ENCODE assay signal across 1 cellular context in the genomic region with DNA sequence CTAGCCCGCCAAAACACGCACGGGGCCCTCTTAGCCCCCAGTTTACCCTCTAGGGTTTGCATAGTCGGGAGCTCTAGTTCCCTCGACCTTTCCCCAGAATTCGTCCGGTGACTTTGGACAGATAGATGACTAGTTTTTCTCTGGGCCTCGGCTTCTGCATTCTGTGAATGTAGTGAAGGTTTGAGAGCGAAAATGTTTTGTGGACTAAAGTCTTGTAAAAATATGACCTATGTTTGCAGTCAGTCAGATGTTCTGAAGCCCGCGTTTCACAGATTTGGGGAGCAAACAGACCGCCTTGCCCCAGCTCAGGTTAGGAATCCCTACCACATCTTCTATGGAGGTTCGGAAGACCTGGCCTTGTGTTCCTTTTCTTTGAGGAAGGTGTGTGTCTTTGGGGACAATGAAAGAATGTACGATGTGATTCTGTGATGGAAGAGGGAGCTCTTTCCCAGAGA.
TF ChIP-seq lines count a peak whose summit lies in the region.

No MANE protein-coding gene starts in this region.

TF ChIP-seq in HepG2, 621 proteins besides CTCF, POLR2A, EP300 and RAD21:
- TF ChIP-seq SRSF1 (optimal IDR thresholded peaks at IDR 0.05; ENCODE audit: low read depth, low read length), result no peak
- TF ChIP-seq PHF8 (CRISPR knock-in tag; IDR thresholded peaks at IDR 0.05), result no peak; the same call in 1 of the 2 replicates
- TF ChIP-seq, protein P1, sequence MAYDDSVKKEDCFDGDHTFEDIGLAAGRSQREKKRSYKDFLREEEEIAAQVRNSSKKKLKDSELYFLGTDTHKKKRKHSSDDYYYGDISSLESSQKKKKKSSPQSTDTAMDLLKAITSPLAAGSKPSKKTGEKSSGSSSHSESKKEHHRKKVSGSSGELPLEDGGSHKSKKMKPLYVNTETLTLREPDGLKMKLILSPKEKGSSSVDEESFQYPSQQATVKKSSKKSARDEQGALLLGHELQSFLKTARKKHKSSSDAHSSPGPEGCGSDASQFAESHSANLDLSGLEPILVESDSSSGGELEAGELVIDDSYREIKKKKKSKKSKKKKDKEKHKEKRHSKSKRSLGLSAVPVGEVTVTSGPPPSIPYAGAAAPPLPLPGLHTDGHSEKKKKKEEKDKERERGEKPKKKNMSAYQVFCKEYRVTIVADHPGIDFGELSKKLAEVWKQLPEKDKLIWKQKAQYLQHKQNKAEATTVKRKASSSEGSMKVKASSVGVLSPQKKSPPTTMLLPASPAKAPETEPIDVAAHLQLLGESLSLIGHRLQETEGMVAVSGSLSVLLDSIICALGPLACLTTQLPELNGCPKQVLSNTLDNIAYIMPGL (CRISPR knock-in tag; IDR thresholded peaks at IDR 0.05; ENCODE audit: borderline replicate concordance in 1 of 2, low read depth in 1 of 2), result peak in 1 of 2 experiments; percentile 14; a peak in 1 of 4 replicates
- TF ChIP-seq KDM5A (IDR thresholded peaks at IDR 0.05; ENCODE audit: borderline replicate concordance, low read length), result peak; percentile 57
- TF ChIP-seq GATAD1 (CRISPR knock-in tag; IDR thresholded peaks at IDR 0.05), result peak; percentile 6; the same call in 1 of the 2 replicates
- TF ChIP-seq ZNF441 (CRISPR knock-in tag; IDR thresholded peaks at IDR 0.05; ENCODE audit: borderline replicate concordance), result 0 out of 2 replicates have a peak, but pooled peaks have one; percentile 21
- 0 out of 2 replicates have a peak, but pooled peaks have one; percentile 1 for TF ChIP-seq GATA4 (IDR thresholded peaks at IDR 0.05; ENCODE audit: borderline replicate concordance, low read depth)
- 0 out of 2 replicates have a peak, but pooled peaks have one; percentile 11 for TF ChIP-seq SIN3A (IDR thresholded peaks at IDR 0.05; ENCODE audit: borderline replicate concordance, low read depth, low read length)
- TF ChIP-seq, protein P2, sequence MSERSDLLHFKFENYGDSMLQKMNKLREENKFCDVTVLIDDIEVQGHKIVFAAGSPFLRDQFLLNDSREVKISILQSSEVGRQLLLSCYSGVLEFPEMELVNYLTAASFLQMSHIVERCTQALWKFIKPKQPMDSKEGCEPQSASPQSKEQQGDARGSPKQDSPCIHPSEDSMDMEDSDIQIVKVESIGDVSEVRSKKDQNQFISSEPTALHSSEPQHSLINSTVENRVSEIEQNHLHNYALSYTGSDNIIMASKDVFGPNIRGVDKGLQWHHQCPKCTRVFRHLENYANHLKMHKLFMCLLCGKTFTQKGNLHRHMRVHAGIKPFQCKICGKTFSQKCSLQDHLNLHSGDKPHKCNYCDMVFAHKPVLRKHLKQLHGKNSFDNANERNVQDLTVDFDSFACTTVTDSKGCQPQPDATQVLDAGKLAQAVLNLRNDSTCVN (CRISPR knock-in tag; IDR thresholded peaks at IDR 0.05; ENCODE audit: borderline replicate concordance), result 0 out of 2 replicates have a peak, but pooled peaks have one; percentile 18
- TF ChIP-seq MBD4 (IDR thresholded peaks at IDR 0.05; ENCODE audit: borderline replicate concordance, low read length), result no peak
- TF ChIP-seq RXRB (CRISPR knock-in tag; IDR thresholded peaks at IDR 0.05; ENCODE audit: borderline replicate concordance), result peak; percentile 2; the same call in 1 of the 2 replicates
- TF ChIP-seq, protein P3, sequence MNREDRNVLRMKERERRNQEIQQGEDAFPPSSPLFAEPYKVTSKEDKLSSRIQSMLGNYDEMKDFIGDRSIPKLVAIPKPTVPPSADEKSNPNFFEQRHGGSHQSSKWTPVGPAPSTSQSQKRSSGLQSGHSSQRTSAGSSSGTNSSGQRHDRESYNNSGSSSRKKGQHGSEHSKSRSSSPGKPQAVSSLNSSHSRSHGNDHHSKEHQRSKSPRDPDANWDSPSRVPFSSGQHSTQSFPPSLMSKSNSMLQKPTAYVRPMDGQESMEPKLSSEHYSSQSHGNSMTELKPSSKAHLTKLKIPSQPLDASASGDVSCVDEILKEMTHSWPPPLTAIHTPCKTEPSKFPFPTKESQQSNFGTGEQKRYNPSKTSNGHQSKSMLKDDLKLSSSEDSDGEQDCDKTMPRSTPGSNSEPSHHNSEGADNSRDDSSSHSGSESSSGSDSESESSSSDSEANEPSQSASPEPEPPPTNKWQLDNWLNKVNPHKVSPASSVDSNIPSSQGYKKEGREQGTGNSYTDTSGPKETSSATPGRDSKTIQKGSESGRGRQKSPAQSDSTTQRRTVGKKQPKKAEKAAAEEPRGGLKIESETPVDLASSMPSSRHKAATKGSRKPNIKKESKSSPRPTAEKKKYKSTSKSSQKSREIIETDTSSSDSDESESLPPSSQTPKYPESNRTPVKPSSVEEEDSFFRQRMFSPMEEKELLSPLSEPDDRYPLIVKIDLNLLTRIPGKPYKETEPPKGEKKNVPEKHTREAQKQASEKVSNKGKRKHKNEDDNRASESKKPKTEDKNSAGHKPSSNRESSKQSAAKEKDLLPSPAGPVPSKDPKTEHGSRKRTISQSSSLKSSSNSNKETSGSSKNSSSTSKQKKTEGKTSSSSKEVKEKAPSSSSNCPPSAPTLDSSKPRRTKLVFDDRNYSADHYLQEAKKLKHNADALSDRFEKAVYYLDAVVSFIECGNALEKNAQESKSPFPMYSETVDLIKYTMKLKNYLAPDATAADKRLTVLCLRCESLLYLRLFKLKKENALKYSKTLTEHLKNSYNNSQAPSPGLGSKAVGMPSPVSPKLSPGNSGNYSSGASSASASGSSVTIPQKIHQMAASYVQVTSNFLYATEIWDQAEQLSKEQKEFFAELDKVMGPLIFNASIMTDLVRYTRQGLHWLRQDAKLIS (CRISPR knock-in tag; IDR thresholded peaks at IDR 0.05), result 0 out of 2 replicates have a peak, but pooled peaks have one; percentile 21
- TF ChIP-seq, protein P4, sequence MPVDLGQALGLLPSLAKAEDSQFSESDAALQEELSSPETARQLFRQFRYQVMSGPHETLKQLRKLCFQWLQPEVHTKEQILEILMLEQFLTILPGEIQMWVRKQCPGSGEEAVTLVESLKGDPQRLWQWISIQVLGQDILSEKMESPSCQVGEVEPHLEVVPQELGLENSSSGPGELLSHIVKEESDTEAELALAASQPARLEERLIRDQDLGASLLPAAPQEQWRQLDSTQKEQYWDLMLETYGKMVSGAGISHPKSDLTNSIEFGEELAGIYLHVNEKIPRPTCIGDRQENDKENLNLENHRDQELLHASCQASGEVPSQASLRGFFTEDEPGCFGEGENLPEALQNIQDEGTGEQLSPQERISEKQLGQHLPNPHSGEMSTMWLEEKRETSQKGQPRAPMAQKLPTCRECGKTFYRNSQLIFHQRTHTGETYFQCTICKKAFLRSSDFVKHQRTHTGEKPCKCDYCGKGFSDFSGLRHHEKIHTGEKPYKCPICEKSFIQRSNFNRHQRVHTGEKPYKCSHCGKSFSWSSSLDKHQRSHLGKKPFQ (CRISPR knock-in tag; IDR thresholded peaks at IDR 0.05; ENCODE audit: insufficient replicate concordance), result peak; percentile 25
- 0 out of 2 replicates have a peak, but pooled peaks have one; percentile 1 for TF ChIP-seq FOXA3 (CRISPR knock-in tag; IDR thresholded peaks at IDR 0.05)
- TF ChIP-seq, protein P5, sequence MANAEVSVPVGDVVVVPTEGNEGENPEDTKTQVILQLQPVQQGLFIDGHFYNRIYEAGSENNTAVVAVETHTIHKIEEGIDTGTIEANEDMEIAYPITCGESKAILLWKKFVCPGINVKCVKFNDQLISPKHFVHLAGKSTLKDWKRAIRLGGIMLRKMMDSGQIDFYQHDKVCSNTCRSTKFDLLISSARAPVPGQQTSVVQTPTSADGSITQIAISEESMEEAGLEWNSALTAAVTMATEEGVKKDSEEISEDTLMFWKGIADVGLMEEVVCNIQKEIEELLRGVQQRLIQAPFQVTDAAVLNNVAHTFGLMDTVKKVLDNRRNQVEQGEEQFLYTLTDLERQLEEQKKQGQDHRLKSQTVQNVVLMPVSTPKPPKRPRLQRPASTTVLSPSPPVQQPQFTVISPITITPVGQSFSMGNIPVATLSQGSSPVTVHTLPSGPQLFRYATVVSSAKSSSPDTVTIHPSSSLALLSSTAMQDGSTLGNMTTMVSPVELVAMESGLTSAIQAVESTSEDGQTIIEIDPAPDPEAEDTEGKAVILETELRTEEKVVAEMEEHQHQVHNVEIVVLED (CRISPR knock-in tag; IDR thresholded peaks at IDR 0.05; ENCODE audit: borderline replicate concordance), result no peak
- TF ChIP-seq ZNF572 (CRISPR knock-in tag; IDR thresholded peaks at IDR 0.05), result no peak
- TF ChIP-seq, protein P6, sequence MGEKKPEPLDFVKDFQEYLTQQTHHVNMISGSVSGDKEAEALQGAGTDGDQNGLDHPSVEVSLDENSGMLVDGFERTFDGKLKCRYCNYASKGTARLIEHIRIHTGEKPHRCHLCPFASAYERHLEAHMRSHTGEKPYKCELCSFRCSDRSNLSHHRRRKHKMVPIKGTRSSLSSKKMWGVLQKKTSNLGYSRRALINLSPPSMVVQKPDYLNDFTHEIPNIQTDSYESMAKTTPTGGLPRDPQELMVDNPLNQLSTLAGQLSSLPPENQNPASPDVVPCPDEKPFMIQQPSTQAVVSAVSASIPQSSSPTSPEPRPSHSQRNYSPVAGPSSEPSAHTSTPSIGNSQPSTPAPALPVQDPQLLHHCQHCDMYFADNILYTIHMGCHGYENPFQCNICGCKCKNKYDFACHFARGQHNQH (CRISPR knock-in tag; IDR thresholded peaks at IDR 0.05), result 0 out of 2 replicates have a peak, but pooled peaks have one; percentile 7
- TF ChIP-seq SP140L (CRISPR knock-in tag; IDR thresholded peaks at IDR 0.05; ENCODE audit: borderline replicate concordance), result 0 out of 2 replicates have a peak, but pooled peaks have one; percentile 47
- TF ChIP-seq, protein P7, sequence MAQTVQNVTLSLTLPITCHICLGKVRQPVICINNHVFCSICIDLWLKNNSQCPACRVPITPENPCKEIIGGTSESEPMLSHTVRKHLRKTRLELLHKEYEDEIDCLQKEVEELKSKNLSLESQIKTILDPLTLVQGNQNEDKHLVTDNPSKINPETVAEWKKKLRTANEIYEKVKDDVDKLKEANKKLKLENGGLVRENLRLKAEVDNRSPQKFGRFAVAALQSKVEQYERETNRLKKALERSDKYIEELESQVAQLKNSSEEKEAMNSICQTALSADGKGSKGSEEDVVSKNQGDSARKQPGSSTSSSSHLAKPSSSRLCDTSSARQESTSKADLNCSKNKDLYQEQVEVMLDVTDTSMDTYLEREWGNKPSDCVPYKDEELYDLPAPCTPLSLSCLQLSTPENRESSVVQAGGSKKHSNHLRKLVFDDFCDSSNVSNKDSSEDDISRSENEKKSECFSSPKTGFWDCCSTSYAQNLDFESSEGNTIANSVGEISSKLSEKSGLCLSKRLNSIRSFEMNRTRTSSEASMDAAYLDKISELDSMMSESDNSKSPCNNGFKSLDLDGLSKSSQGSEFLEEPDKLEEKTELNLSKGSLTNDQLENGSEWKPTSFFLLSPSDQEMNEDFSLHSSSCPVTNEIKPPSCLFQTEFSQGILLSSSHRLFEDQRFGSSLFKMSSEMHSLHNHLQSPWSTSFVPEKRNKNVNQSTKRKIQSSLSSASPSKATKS (CRISPR knock-in tag; IDR thresholded peaks at IDR 0.05), result 0 out of 2 replicates have a peak, but pooled peaks have one; percentile 54
- TF ChIP-seq, protein P8, sequence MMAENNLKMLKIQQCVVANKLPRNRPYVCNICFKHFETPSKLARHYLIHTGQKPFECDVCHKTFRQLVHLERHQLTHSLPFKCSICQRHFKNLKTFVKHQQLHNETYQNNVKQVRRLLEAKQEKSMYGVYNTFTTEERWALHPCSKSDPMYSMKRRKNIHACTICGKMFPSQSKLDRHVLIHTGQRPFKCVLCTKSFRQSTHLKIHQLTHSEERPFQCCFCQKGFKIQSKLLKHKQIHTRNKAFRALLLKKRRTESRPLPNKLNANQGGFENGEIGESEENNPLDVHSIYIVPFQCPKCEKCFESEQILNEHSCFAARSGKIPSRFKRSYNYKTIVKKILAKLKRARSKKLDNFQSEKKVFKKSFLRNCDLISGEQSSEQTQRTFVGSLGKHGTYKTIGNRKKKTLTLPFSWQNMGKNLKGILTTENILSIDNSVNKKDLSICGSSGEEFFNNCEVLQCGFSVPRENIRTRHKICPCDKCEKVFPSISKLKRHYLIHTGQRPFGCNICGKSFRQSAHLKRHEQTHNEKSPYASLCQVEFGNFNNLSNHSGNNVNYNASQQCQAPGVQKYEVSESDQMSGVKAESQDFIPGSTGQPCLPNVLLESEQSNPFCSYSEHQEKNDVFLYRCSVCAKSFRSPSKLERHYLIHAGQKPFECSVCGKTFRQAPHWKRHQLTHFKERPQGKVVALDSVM (CRISPR knock-in tag; IDR thresholded peaks at IDR 0.05), result 0 out of 2 replicates have a peak, but pooled peaks have one; percentile 12
- TF ChIP-seq TOPORS (CRISPR knock-in tag; IDR thresholded peaks at IDR 0.05), result no peak
